Comparison of ENCODE assay signal across 12 cellular contexts in the genomic region with DNA sequence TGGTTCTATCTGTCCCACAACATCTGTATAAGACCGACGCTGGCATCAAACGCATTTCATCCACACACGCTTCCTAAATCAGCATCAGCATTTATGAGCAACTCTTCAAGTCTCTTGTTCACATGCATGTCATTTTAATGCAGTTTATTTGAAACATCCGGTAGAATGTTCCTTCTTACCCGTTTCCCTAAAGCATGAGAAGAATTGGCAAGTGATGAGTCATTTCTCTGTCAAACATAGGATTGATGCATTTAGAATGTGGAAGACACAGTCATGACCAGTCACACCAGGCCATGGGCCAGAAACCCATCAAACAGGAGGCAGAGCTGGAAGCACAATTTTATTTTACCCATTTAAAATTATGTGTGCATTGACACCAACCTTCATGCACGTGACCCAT.
DNase-seq lines count a peak whose midpoint lies in the region; ATAC-seq and TF ChIP-seq lines count a peak whose summit lies in the region.
"Had no signal": no experiment of that assay in that cellular context is flagged by ENCODE, and none has a peak within 500 bp of the region (broad histone marks: within the 10 kb centered on the region; RNA-seq: fewer than 3 reads in every experiment).

No MANE protein-coding gene starts in this region.

- H3K36me3 Mint-ChIP-seq in nephron progenitor cell (ENCODE audit: low read depth), result peaks cover 8% of the 10 kb centered on the region
- no peaks in the 10 kb centered on the region for H3K36me3 Mint-ChIP-seq in activated T-cell treated with anti-CD3 and anti-CD28 coated beads, Interleukin-2, amount 50 U/mL, for 4 hours (ENCODE audit: insufficient read depth)

- H3K4me3 ChIP-seq in choroid plexus epithelial cell (ENCODE audit: low read depth, low read length), result no peak overlapping the region
- H3K4me3 ChIP-seq: ovary had no signal

- no peak for ATAC-seq in activated T-cell treated with anti-CD3 and anti-CD28 coated beads, Interleukin-2, amount 50 U/mL, for 4 hours
- ATAC-seq in GM18505 (IDR thresholded peaks at IDR 0.05; ENCODE audit: unreplicated experiment) (no peak), HG03045 (IDR thresholded peaks at IDR 0.05; ENCODE audit: unreplicated experiment) (no peak)

- H3K4me3 Mint-ChIP-seq in nephron progenitor cell, result no peak overlapping the region
- no peak overlapping the region for H3K4me3 Mint-ChIP-seq in activated T-cell treated with anti-CD3 and anti-CD28 coated beads, Interleukin-2, amount 50 U/mL, for 4 hours
- H3K4me3 Mint-ChIP-seq: central memory CD8-positive, alpha-beta T cell; T-helper 1 cell treated with Interleukin-12 subunit alpha and Interleukin-12 subunit beta and Interleukin-4 antibody, amounts not matched to agents 30 μg/mL and 1 μg/mL, for 36 hours had no signal

- DNase-seq in Daoy (ENCODE audit: low read depth), result peak; percentile 94
- DNase-seq in NOMO-1 treated with DMSO at 0.1 percent for 48 hours (lab: John Stamatoyannopoulos, UW; ENCODE audit: unreplicated experiment), result peak; percentile 86
- DNase-seq in choroid plexus epithelial cell (ENCODE audit: low read depth), result peak; percentile 74
- no peak for DNase-seq in nephron progenitor cell
- no peak for DNase-seq in NCI-H774 (lab: John Stamatoyannopoulos, UW)
- no peak for DNase-seq in activated T-cell treated with anti-CD3 and anti-CD28 coated beads, Interleukin-2, amount 50 U/mL, for 4 hours
- DNase-seq: NCI-H446 treated with DMSO at 0.1 percent for 48 hours, ovary had no signal

- H3K27me3 Mint-ChIP-seq in nephron progenitor cell (ENCODE audit: low read depth, poor library complexity), result peaks cover 6% of the 10 kb centered on the region
- H3K27me3 Mint-ChIP-seq in activated T-cell treated with anti-CD3 and anti-CD28 coated beads, Interleukin-2, amount 50 U/mL, for 4 hours (ENCODE audit: low read depth), result peaks cover 4% of the 10 kb centered on the region
- H3K27me3 Mint-ChIP-seq: central memory CD8-positive, alpha-beta T cell had no signal

- TF ChIP-seq CTCF in choroid plexus epithelial cell (conservative IDR thresholded peaks at IDR 0.05; ENCODE audit: low read depth, low read length), result no peak
- TF ChIP-seq CTCF in nephron progenitor cell (IDR thresholded peaks at IDR 0.05), result no peak

- peaks cover 69% of the 10 kb centered on the region for H3K4me1 Mint-ChIP-seq in nephron progenitor cell
- peaks cover 38% of the 10 kb centered on the region for H3K4me1 Mint-ChIP-seq in activated T-cell treated with anti-CD3 and anti-CD28 coated beads, Interleukin-2, amount 50 U/mL, for 4 hours (ENCODE audit: low read depth)

- no peak for TF ChIP-seq POLR2A in GM18505 (IDR thresholded peaks at IDR 0.05; ENCODE audit: borderline replicate concordance, extremely low read depth, insufficient read depth, insufficient read length)

- peak overlapping the region; percentile 38 for H3K27ac Mint-ChIP-seq in nephron progenitor cell
- H3K27ac Mint-ChIP-seq: T-helper 1 cell treated with Interleukin-12 subunit alpha and Interleukin-12 subunit beta and Interleukin-4 antibody, amounts not matched to agents 30 μg/mL and 1 μg/mL, for 36 hours had no signal

- H3K9me3 Mint-ChIP-seq in nephron progenitor cell, result peaks cover 1% of the 10 kb centered on the region
- no peaks in the 10 kb centered on the region for H3K9me3 Mint-ChIP-seq in activated T-cell treated with anti-CD3 and anti-CD28 coated beads, Interleukin-2, amount 50 U/mL, for 4 hours
- H3K9me3 Mint-ChIP-seq: central memory CD8-positive, alpha-beta T cell had no signal

Comparison
In these comparisons a context has a peak if more than half of its experiments do, and no peak if none do; other contexts are left out.
1. DNase-seq: peak in Daoy (single experiment), NOMO-1 treated with DMSO at 0.1 percent for 48 hours (single experiment) and choroid plexus epithelial cell (single experiment); none in nephron progenitor cell (single experiment), NCI-H774 (single experiment) and activated T-cell treated with anti-CD3 and anti-CD28 coated beads, Interleukin-2, amount 50 U/mL, for 4 hours (single experiment).